In the genomic region with DNA sequence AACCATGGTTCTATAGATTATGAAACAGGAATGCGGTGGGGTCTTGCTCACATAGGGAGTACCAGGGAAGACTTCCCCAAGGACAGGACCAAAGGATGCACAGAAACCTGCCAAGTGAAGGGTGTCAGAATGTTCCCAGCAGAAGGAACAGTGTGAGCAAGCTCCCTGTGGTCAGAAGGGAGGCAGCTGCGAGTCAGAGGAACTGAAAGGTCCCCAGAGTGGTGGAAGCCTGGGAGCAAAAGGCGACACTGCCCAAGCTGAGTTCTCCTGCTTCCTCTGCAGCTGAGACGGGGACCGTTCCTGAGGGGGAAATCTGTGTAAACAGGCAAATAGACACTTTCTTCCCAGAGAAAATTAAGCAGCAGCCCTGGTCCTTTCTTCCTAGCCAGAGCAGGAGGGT, we compare ENCODE assay signal across 1 cellular context.
TF ChIP-seq lines count a peak whose summit lies in the region.

No MANE protein-coding gene starts in this region.

TF ChIP-seq in IMR-90, 13 proteins besides CTCF, POLR2A, EP300 and RAD21:
- TF ChIP-seq, protein P1, sequence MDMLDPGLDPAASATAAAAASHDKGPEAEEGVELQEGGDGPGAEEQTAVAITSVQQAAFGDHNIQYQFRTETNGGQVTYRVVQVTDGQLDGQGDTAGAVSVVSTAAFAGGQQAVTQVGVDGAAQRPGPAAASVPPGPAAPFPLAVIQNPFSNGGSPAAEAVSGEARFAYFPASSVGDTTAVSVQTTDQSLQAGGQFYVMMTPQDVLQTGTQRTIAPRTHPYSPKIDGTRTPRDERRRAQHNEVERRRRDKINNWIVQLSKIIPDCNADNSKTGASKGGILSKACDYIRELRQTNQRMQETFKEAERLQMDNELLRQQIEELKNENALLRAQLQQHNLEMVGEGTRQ (IDR thresholded peaks at IDR 0.05; ENCODE audit: low read depth, low read length): no peak
- TF ChIP-seq MXI1 (IDR thresholded peaks at IDR 0.05; ENCODE audit: borderline replicate concordance, low read depth, low read length) (no peak), MAZ (IDR thresholded peaks at IDR 0.05; ENCODE audit: borderline replicate concordance, low read depth, low read length) (no peak), RFX5 (IDR thresholded peaks at IDR 0.05; ENCODE audit: low read depth, low read length) (no peak), BHLHE40 (IDR thresholded peaks at IDR 0.05; ENCODE audit: low read depth, low read length) (no peak)
- TF ChIP-seq, protein P2, sequence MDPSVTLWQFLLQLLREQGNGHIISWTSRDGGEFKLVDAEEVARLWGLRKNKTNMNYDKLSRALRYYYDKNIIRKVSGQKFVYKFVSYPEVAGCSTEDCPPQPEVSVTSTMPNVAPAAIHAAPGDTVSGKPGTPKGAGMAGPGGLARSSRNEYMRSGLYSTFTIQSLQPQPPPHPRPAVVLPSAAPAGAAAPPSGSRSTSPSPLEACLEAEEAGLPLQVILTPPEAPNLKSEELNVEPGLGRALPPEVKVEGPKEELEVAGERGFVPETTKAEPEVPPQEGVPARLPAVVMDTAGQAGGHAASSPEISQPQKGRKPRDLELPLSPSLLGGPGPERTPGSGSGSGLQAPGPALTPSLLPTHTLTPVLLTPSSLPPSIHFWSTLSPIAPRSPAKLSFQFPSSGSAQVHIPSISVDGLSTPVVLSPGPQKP (IDR thresholded peaks at IDR 0.05; ENCODE audit: borderline replicate concordance, low read depth, low read length): no peak
